Comparison of ENCODE assay signal across 10 cellular contexts in genomic region chr2:98175811-98176210, GRCh38.
DNase-seq lines count a peak whose midpoint lies in the region; ATAC-seq and TF ChIP-seq lines count a peak whose summit lies in the region.
"Had no signal": no experiment of that assay in that cellular context is flagged by ENCODE, and none has a peak within 500 bp of the region (broad histone marks: within the 10 kb centered on the region; RNA-seq: fewer than 3 reads in every experiment).

No MANE protein-coding gene starts in this region.

- CTCF ChIA-PET in activated CD8-positive, alpha-beta T cell treated with anti-CD3 and anti-CD28 coated beads for 36 hours (lab: Charles Lee) = no interaction called here
- CTCF ChIA-PET in activated CD8-positive, alpha-beta T cell treated with anti-CD3 and anti-CD28 coated beads, Interleukin-2, amount 10 ng/mL, durations not matched to agents 7 days and 5 days (lab: Charles Lee) = interaction anchor here (1.2 kb wide), 1 partner anchor 363 kb away, joined by 3 read pairs; no protein-coding TSS in a partner anchor

- H3K27me3 Mint-ChIP-seq in activated CD8-positive, alpha-beta T cell treated with anti-CD3 and anti-CD28 coated beads for 36 hours = peaks cover 42% of the 10 kb centered on the region
- H3K27me3 Mint-ChIP-seq in activated CD8-positive, alpha-beta T cell treated with anti-CD3 and anti-CD28 coated beads, Interleukin-2, amount 10 ng/mL, durations not matched to agents 7 days and 5 days (ENCODE audit: low read depth) = peaks cover 41% of the 10 kb centered on the region
- H3K27me3 Mint-ChIP-seq in endothelial cell (ENCODE audit: unreplicated experiment) = no peaks in the 10 kb centered on the region

- peak; percentile 41 for DNase-seq in activated CD8-positive, alpha-beta T cell treated with anti-CD3 and anti-CD28 coated beads for 36 hours
- DNase-seq in activated CD8-positive, alpha-beta T cell treated with anti-CD3 and anti-CD28 coated beads, Interleukin-2, amount 10 ng/mL, durations not matched to agents 7 days and 5 days = no peak
- DNase-seq in NCI-H82 (lab: John Stamatoyannopoulos, UW) (peak; percentile 66), germinal center (ENCODE audit: low spot score) (peak; percentile 20), endothelial cell (ENCODE audit: low spot score) (no peak), COR-L47 (lab: John Stamatoyannopoulos, UW) (no peak), 8988T (no peak)
- DNase-seq in stimulated activated naive CD8-positive, alpha-beta T cell treated with anti-CD3 and anti-CD28 coated beads, Interleukin-15, Interleukin-2, amounts not matched to agents 100 U/mL and 50 U/mL, for 24 hours = peak; percentile 10
- DNase-seq: activated CD8-positive, alpha-beta memory T cell treated with anti-CD3 and anti-CD28 coated beads, Interleukin-2, amount 50 U/mL, for 4 hours; stimulated activated CD4-positive, alpha-beta T cell treated with anti-CD3 and anti-CD28 coated beads, Interleukin-12 subunit alpha, Interleukin-12 subunit beta, amount 100 ng/mL, for 4 hours had no signal

- H3K27ac Mint-ChIP-seq in activated CD8-positive, alpha-beta T cell treated with anti-CD3 and anti-CD28 coated beads for 36 hours = no peak overlapping the region
- H3K27ac Mint-ChIP-seq in activated CD8-positive, alpha-beta T cell treated with anti-CD3 and anti-CD28 coated beads, Interleukin-2, amount 10 ng/mL, durations not matched to agents 7 days and 5 days = no peak overlapping the region
- H3K27ac Mint-ChIP-seq in endothelial cell (ENCODE audit: unreplicated experiment) = no peak overlapping the region

- TF ChIP-seq CTCF in activated CD8-positive, alpha-beta T cell treated with anti-CD3 and anti-CD28 coated beads for 36 hours (IDR thresholded peaks at IDR 0.05) = no peak
- TF ChIP-seq CTCF in endothelial cell (IDR thresholded peaks at IDR 0.05; ENCODE audit: unreplicated experiment) = no peak

- no peaks in the 10 kb centered on the region for H3K36me3 Mint-ChIP-seq in activated CD8-positive, alpha-beta T cell treated with anti-CD3 and anti-CD28 coated beads for 36 hours (ENCODE audit: low read depth)
- H3K36me3 Mint-ChIP-seq in activated CD8-positive, alpha-beta T cell treated with anti-CD3 and anti-CD28 coated beads, Interleukin-2, amount 10 ng/mL, durations not matched to agents 7 days and 5 days (ENCODE audit: low read depth) = no peaks in the 10 kb centered on the region
- H3K36me3 Mint-ChIP-seq in endothelial cell (ENCODE audit: low read depth, unreplicated experiment) = no peaks in the 10 kb centered on the region

- POLR2A ChIA-PET in activated CD8-positive, alpha-beta T cell treated with anti-CD3 and anti-CD28 coated beads for 36 hours (lab: Charles Lee) = interaction anchor here (0.6 kb wide), 1 partner anchor 161 kb away, joined by 3 read pairs; no protein-coding TSS in a partner anchor
- POLR2A ChIA-PET in activated CD8-positive, alpha-beta T cell treated with anti-CD3 and anti-CD28 coated beads, Interleukin-2, amount 10 ng/mL, durations not matched to agents 7 days and 5 days (lab: Charles Lee) = no interaction called here

- H3K4me3 Mint-ChIP-seq in activated CD8-positive, alpha-beta T cell treated with anti-CD3 and anti-CD28 coated beads for 36 hours = no peak overlapping the region
- H3K4me3 Mint-ChIP-seq in activated CD8-positive, alpha-beta T cell treated with anti-CD3 and anti-CD28 coated beads, Interleukin-2, amount 10 ng/mL, durations not matched to agents 7 days and 5 days = no peak overlapping the region
- no peak overlapping the region for H3K4me3 Mint-ChIP-seq in endothelial cell (ENCODE audit: unreplicated experiment)

- H3K9me3 Mint-ChIP-seq in activated CD8-positive, alpha-beta T cell treated with anti-CD3 and anti-CD28 coated beads for 36 hours = no peaks in the 10 kb centered on the region
- no peaks in the 10 kb centered on the region for H3K9me3 Mint-ChIP-seq in activated CD8-positive, alpha-beta T cell treated with anti-CD3 and anti-CD28 coated beads, Interleukin-2, amount 10 ng/mL, durations not matched to agents 7 days and 5 days (ENCODE audit: insufficient read depth)
- no peaks in the 10 kb centered on the region for H3K9me3 Mint-ChIP-seq in endothelial cell (ENCODE audit: unreplicated experiment)

- no peaks in the 10 kb centered on the region for H3K4me1 Mint-ChIP-seq in activated CD8-positive, alpha-beta T cell treated with anti-CD3 and anti-CD28 coated beads for 36 hours (ENCODE audit: low read depth)
- H3K4me1 Mint-ChIP-seq in activated CD8-positive, alpha-beta T cell treated with anti-CD3 and anti-CD28 coated beads, Interleukin-2, amount 10 ng/mL, durations not matched to agents 7 days and 5 days (ENCODE audit: low read depth) = no peaks in the 10 kb centered on the region
- peaks cover 2% of the 10 kb centered on the region for H3K4me1 Mint-ChIP-seq in endothelial cell (ENCODE audit: unreplicated experiment)

- intact Hi-C loops in activated CD8-positive, alpha-beta T cell treated with anti-CD3 and anti-CD28 coated beads for 36 hours (cut with micrococcal nuclease) = no loop called here

- ATAC-seq in activated CD8-positive, alpha-beta T cell treated with anti-CD3 and anti-CD28 coated beads for 36 hours = no peak
- no peak for ATAC-seq in activated CD8-positive, alpha-beta T cell treated with anti-CD3 and anti-CD28 coated beads, Interleukin-2, amount 10 ng/mL, durations not matched to agents 7 days and 5 days
- ATAC-seq in stimulated activated naive CD8-positive, alpha-beta T cell treated with anti-CD3 and anti-CD28 coated beads, Interleukin-15, Interleukin-2, amounts not matched to agents 100 U/mL and 50 U/mL, for 24 hours = no peak

Comparison
In these comparisons a context has a peak if more than half of its experiments do, and no peak if none do; other contexts are left out.
1. DNase-seq: peak in activated CD8-positive, alpha-beta T cell treated with anti-CD3 and anti-CD28 coated beads for 36 hours (single experiment), NCI-H82 (single experiment), germinal center (single experiment) and stimulated activated naive CD8-positive, alpha-beta T cell treated with anti-CD3 and anti-CD28 coated beads, Interleukin-15, Interleukin-2, amounts not matched to agents 100 U/mL and 50 U/mL, for 24 hours (single experiment); none in activated CD8-positive, alpha-beta T cell treated with anti-CD3 and anti-CD28 coated beads, Interleukin-2, amount 10 ng/mL, durations not matched to agents 7 days and 5 days (single experiment), endothelial cell (single experiment), COR-L47 (single experiment) and 8988T (single experiment).